ENCODE assay signal across 20 cellular contexts in the genomic region with DNA sequence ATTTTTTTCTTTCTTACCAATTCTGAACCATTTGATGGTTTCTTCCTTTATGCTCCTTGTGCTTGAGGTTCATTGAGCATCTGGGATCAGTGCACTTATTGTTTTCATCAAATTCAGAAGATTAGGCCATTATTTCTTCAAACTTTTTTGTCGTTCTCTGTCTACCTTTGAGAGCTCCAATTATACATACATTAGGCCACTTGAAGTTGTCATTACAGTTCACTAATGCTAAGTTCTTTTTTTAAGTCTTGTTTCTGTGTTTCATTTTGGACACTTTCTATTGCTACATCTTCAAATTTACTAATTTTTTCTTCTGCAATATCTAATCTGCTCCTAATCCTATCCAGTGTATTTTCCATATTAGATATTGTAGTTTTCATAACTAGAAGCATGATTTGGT. TPM values are rescaled to one million over a fixed set of nuclear protein-coding genes. Genes with fewer than 3 reads are reported as not detected.
DNase-seq lines count a peak whose midpoint lies in the region; ATAC-seq and TF ChIP-seq lines count a peak whose summit lies in the region.
"Had no signal": no experiment of that assay in that cellular context is flagged by ENCODE, and none has a peak within 500 bp of the region (broad histone marks: within the 10 kb centered on the region; RNA-seq: fewer than 3 reads in every experiment).

No MANE protein-coding gene starts in this region.

- intact Hi-C loops in CD4-positive, alpha-beta T cell (cut with DNase I, micrococcal nuclease): no loop called here
- intact Hi-C loops in Right ventricle myocardium inferior (cut with DNase I): no loop called here

- H3K9me3 Mint-ChIP-seq in CD4-positive, alpha-beta T cell: peaks cover 9% of the 10 kb centered on the region

- H3K27me3 ChIP-seq in CD4-positive, alpha-beta T cell (ENCODE audit: control insufficient read depth, insufficient read depth, low read length): no peaks in the 10 kb centered on the region
- H3K27me3 ChIP-seq: BLaER1 had no signal

- CTCF ChIA-PET in HEK293 (lab: Yijun Ruan, JAX): no interaction called here
- CTCF ChIA-PET in CD4-positive, alpha-beta T cell (lab: Charles Lee): no interaction called here

- in situ Hi-C loops in astrocyte of the spinal cord (cut with HindIII; ENCODE audit: low sequenced_read_pairs): no loop called here

- no peaks in the 10 kb centered on the region; the same call in 1 of the 2 replicates for H3K9me3 ChIP-seq in HEK293 (ENCODE audit: control insufficient read depth, insufficient read depth, low read depth, low read length)
- H3K9me3 ChIP-seq in CD4-positive, alpha-beta T cell (ENCODE audit: control insufficient read depth, low read length): peaks cover 10% of the 10 kb centered on the region

- no peak overlapping the region for H3K27ac ChIP-seq in HEK293 (ENCODE audit: extremely low read depth, low read depth, low read length)
- H3K27ac ChIP-seq in CD4-positive, alpha-beta T cell (ENCODE audit: low read depth, low read length): no peak overlapping the region
- H3K27ac ChIP-seq: 22Rv1, A549, BLaER1, HL-60 had no signal

- H3K36me3 ChIP-seq in HEK293 (ENCODE audit: control insufficient read depth in 2 of 2, insufficient read depth in 1 of 2, low read length in 2 of 2): peaks cover 0 to 16% of the 10 kb centered on the region in 2 experiments; a peak in 2 of 3 replicates
- H3K36me3 ChIP-seq: HAP-1 had no signal

- no peak overlapping the region for H3K4me3 Mint-ChIP-seq in CD4-positive, alpha-beta T cell
- H3K4me3 Mint-ChIP-seq: CD14-positive monocyte; CD8-positive, alpha-beta T cell had no signal

- H3K4me3 ChIP-seq in HEK293 (ENCODE audit: low read depth, low read length): no peak overlapping the region
- H3K4me3 ChIP-seq in astrocyte of the spinal cord (ENCODE audit: low read depth, low read length): no peak overlapping the region
- no peak overlapping the region for H3K4me3 ChIP-seq in fibroblast of villous mesenchyme (ENCODE audit: low read depth, low read length)
- H3K4me3 ChIP-seq: A549, BLaER1, HAP-1 had no signal

- DNase-seq in DMS53 (lab: John Stamatoyannopoulos, UW): peak; percentile 6
- no peak for DNase-seq in DMS53 treated with DMSO at 0.1 percent for 48 hours (lab: John Stamatoyannopoulos, UW; ENCODE audit: unreplicated experiment)
- peak; percentile 12 for DNase-seq in astrocyte of the spinal cord (ENCODE audit: low read depth, low spot score)
- DNase-seq in fibroblast of villous mesenchyme (ENCODE audit: low read depth): peak; percentile 11
- no peak for DNase-seq in CD4-positive, alpha-beta T cell
- DNase-seq in Right ventricle myocardium inferior (ENCODE audit: missing footprints): no peak
- no peak for DNase-seq in stimulated activated CD4-positive, alpha-beta T cell treated with anti-CD3 and anti-CD28 coated beads, Interleukin-12 subunit alpha, Interleukin-12 subunit beta, amount 100 ng/mL, for 4 hours
- DNase-seq: CD8-positive, alpha-beta T cell; DMS 273 treated with DMSO at 0.1 percent for 48 hours; DMS79 treated with DMSO at 0.1 percent for 48 hours; GF-D8 had no signal

- H3K27ac Mint-ChIP-seq in CD4-positive, alpha-beta T cell: no peak overlapping the region
- H3K27ac Mint-ChIP-seq: CD14-positive monocyte; CD8-positive, alpha-beta T cell had no signal

- no peaks in the 10 kb centered on the region for H3K27me3 Mint-ChIP-seq in CD4-positive, alpha-beta T cell

- TF ChIP-seq CTCF in HEK293 (tag by site-specific recombination; IDR thresholded peaks at IDR 0.05) (no peak), astrocyte of the spinal cord (IDR thresholded peaks at IDR 0.05; ENCODE audit: low read depth, low read length) (no peak), fibroblast of villous mesenchyme (IDR thresholded peaks at IDR 0.05; ENCODE audit: insufficient read depth, low read depth, low read length) (no peak)
- no peak for TF ChIP-seq CTCF in CD4-positive, alpha-beta T cell (IDR thresholded peaks at IDR 0.05)

- ATAC-seq in CD4-positive, alpha-beta T cell (ENCODE audit: poor library complexity): no peak
- no peak for ATAC-seq in Right ventricle myocardium inferior
- ATAC-seq: A549; CD8-positive, alpha-beta T cell had no signal

- peaks cover 86% of the 10 kb centered on the region for H3K36me3 Mint-ChIP-seq in CD4-positive, alpha-beta T cell (ENCODE audit: low read depth)

- POLR2A ChIA-PET in HEK293 (lab: Yijun Ruan, JAX): interaction anchor here (0.5 kb wide), 1 partner anchor 44 kb away, joined by 3 read pairs; no protein-coding TSS in a partner anchor
- POLR2A ChIA-PET in CD4-positive, alpha-beta T cell (lab: Charles Lee): no interaction called here

- H3K4me1 ChIP-seq in HEK293 (ENCODE audit: control insufficient read depth, insufficient read depth, low read length): no peaks in the 10 kb centered on the region
- H3K4me1 ChIP-seq: A549, BLaER1, HAP-1 had no signal

- no peaks in the 10 kb centered on the region for H3K4me1 Mint-ChIP-seq in CD4-positive, alpha-beta T cell (ENCODE audit: low read depth)
- H3K4me1 Mint-ChIP-seq: CD14-positive monocyte had no signal

TF ChIP-seq in HEK293, 187 proteins besides CTCF, POLR2A, EP300 and RAD21:
- no peak for TF ChIP-seq ZNF112 (tag by site-specific recombination; IDR thresholded peaks at IDR 0.05)
- no peak for TF ChIP-seq ZNF221 (tag by site-specific recombination; IDR thresholded peaks at IDR 0.05; ENCODE audit: borderline replicate concordance)
- no peak for TF ChIP-seq ZNF747 (tag by site-specific recombination; IDR thresholded peaks at IDR 0.05)
- TF ChIP-seq ZNF311 (tag by site-specific recombination; IDR thresholded peaks at IDR 0.05; ENCODE audit: borderline replicate concordance): no peak
- TF ChIP-seq SETDB1 (IDR thresholded peaks at IDR 0.05; ENCODE audit: insufficient read length, low read length): peak; percentile 86
- no peak for TF ChIP-seq WT1 (tag by site-specific recombination; IDR thresholded peaks at IDR 0.05)
- TF ChIP-seq, protein P1, sequence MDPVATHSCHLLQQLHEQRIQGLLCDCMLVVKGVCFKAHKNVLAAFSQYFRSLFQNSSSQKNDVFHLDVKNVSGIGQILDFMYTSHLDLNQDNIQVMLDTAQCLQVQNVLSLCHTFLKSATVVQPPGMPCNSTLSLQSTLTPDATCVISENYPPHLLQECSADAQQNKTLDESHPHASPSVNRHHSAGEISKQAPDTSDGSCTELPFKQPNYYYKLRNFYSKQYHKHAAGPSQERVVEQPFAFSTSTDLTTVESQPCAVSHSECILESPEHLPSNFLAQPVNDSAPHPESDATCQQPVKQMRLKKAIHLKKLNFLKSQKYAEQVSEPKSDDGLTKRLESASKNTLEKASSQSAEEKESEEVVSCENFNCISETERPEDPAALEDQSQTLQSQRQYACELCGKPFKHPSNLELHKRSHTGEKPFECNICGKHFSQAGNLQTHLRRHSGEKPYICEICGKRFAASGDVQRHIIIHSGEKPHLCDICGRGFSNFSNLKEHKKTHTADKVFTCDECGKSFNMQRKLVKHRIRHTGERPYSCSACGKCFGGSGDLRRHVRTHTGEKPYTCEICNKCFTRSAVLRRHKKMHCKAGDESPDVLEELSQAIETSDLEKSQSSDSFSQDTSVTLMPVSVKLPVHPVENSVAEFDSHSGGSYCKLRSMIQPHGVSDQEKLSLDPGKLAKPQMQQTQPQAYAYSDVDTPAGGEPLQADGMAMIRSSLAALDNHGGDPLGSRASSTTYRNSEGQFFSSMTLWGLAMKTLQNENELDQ (tag by site-specific recombination; IDR thresholded peaks at IDR 0.05; ENCODE audit: low read depth): no peak
- peak; percentile 98 for TF ChIP-seq ZNF133 (tag by site-specific recombination; IDR thresholded peaks at IDR 0.05)

RNA-seq across cellular contexts. Expression of gene CDPF1, which starts 40.8 kb away (rescaled TPM):
- total RNA-seq in fibroblast of villous mesenchyme (9.7 and 16.8 TPM in 2 replicates), Right ventricle myocardium inferior (6.2 TPM)
- 1 to 10 TPM; 1.6 to 2.6 TPM for total RNA-seq in CD4-positive, alpha-beta T cell

RNA-seq across cellular contexts. Expression of gene PKDREJ, which starts 53.9 kb away (rescaled TPM):
- total RNA-seq in fibroblast of villous mesenchyme (not detected in 2 replicates), Right ventricle myocardium inferior (0.08 TPM)
- total RNA-seq in CD4-positive, alpha-beta T cell: not detected
- total RNA-seq: CD8-positive, alpha-beta T cell; H4; HT1080 had no signal

RNA-seq across cellular contexts. Expression of gene TTC38, which starts 58.5 kb away (rescaled TPM):
- total RNA-seq in fibroblast of villous mesenchyme (26.8 and 28.7 TPM in 2 replicates), Right ventricle myocardium inferior (23.8 TPM)
- 1 to 10 TPM; 1.8 to 2.7 TPM for total RNA-seq in CD4-positive, alpha-beta T cell

RNA-seq across cellular contexts. Expression of gene PPARA, which starts 58.9 kb away (rescaled TPM):
- total RNA-seq in fibroblast of villous mesenchyme: 14.2 and 15.5 TPM in 2 replicates
- 1 to 10 TPM; 9.1 to 9.3 TPM for total RNA-seq in CD4-positive, alpha-beta T cell
- total RNA-seq in Right ventricle myocardium inferior: 70.5 TPM

Comparison
In these comparisons a context has a peak if more than half of its experiments do, and no peak if none do; other contexts are left out.
1. DNase-seq: peak in DMS53 (single experiment), astrocyte of the spinal cord (single experiment) and fibroblast of villous mesenchyme (single experiment); none in DMS53 treated with DMSO at 0.1 percent for 48 hours (single experiment), CD4-positive, alpha-beta T cell (0 of 10), Right ventricle myocardium inferior (single experiment) and stimulated activated CD4-positive, alpha-beta T cell treated with anti-CD3 and anti-CD28 coated beads, Interleukin-12 subunit alpha, Interleukin-12 subunit beta, amount 100 ng/mL, for 4 hours (single experiment).